8 cellular contexts compared by ENCODE assay signal in genomic region chr6:10404107-10404798, GRCh38. TPM values are rescaled to one million over a fixed set of nuclear protein-coding genes. Genes with fewer than 3 reads are reported as not detected.
A peak's percentile ranks its signal among the peaks of the same experiment; 100 is the strongest.
DNase-seq lines count a peak whose midpoint lies in the region; TF ChIP-seq lines count a peak whose summit lies in the region.

No MANE protein-coding gene starts in this region.

- H4K20me1 ChIP-seq in MM.1S (ENCODE audit: insufficient read depth, low read length): no peaks in the 10 kb centered on the region

- no peaks in the 10 kb centered on the region for H3K9me3 ChIP-seq in HAP-1
- no peaks in the 10 kb centered on the region for H3K9me3 ChIP-seq in MM.1S (replicated peaks; ENCODE audit: insufficient read depth, low read length)
- H3K9me3 ChIP-seq in thymus (ENCODE audit: control insufficient read depth): peaks cover 6% of the 10 kb centered on the region

- peak overlapping the region; percentile 97 for H3K4me2 ChIP-seq in MM.1S (ENCODE audit: low read depth, low read length)

- H3K27ac ChIP-seq in MM.1S (ENCODE audit: low read length) (peak overlapping the region; percentile 69; the same call in 1 of the 2 replicates), thymus (ENCODE audit: low read depth) (no peak overlapping the region)

- no peaks in the 10 kb centered on the region for H3K9me2 ChIP-seq in MM.1S (replicated peaks; ENCODE audit: insufficient read depth, low read length)

- DNase-seq in GM04504 (ENCODE audit: low read depth) (peak; percentile 90), HAP-1 (ENCODE audit: low spot score in 2 of 2) (peak; percentile 94 to 96), MM.1S (peak; percentile 97), SIG-M5 treated with dmso at 0.1 percent for 504 hours (lab: John Stamatoyannopoulos, UW; ENCODE audit: unreplicated experiment) (peak; percentile 96), germinal center (ENCODE audit: low spot score) (peak; percentile 97), osteocyte (ENCODE audit: extremely low spot score, unreplicated experiment) (peak; percentile 99)
- peak; percentile 46 to 70 (median 52) for DNase-seq in activated naive CD4-positive, alpha-beta T cell (lab: John Stamatoyannopoulos, UW)

- H2AFZ ChIP-seq in MM.1S (ENCODE audit: low read length): peak overlapping the region; percentile 96

- peaks cover 16% of the 10 kb centered on the region for H3K36me3 ChIP-seq in HAP-1 (replicated peaks)
- no peaks in the 10 kb centered on the region for H3K36me3 ChIP-seq in MM.1S (replicated peaks; ENCODE audit: insufficient read depth, low read length)
- no peaks in the 10 kb centered on the region for H3K36me3 ChIP-seq in thymus (ENCODE audit: control insufficient read depth, insufficient read depth)

- peaks cover 84% of the 10 kb centered on the region for H3K4me1 Mint-ChIP-seq in osteocyte (ENCODE audit: unreplicated experiment)

- TF ChIP-seq CTCF in MM.1S (IDR thresholded peaks at IDR 0.05; ENCODE audit: low read length): peak; percentile 56
- TF ChIP-seq CTCF in osteocyte (IDR thresholded peaks at IDR 0.05): peak; percentile 62

- peak overlapping the region; percentile 99 for H3K4me3 Mint-ChIP-seq in osteocyte (ENCODE audit: unreplicated experiment)

- peaks cover 5% of the 10 kb centered on the region for H3K79me2 ChIP-seq in MM.1S (ENCODE audit: low read length)

- no peaks in the 10 kb centered on the region for H3K9me3 Mint-ChIP-seq in osteocyte (ENCODE audit: unreplicated experiment)

- in situ Hi-C loops in HAP-1 (cut with MboI; ENCODE audit: low sequenced_read_pairs): no loop called here

- H3K27me3 ChIP-seq in HAP-1 (ENCODE audit: low read depth) (no peaks in the 10 kb centered on the region), MM.1S (replicated peaks; ENCODE audit: insufficient read depth, low read length) (no peaks in the 10 kb centered on the region), thymus (ENCODE audit: control insufficient read depth, insufficient read depth) (peaks cover 28% of the 10 kb centered on the region)

- peaks cover 6% of the 10 kb centered on the region; the same call in 1 of the 2 replicates for H3F3A ChIP-seq in MM.1S (ENCODE audit: insufficient read depth, low read length)

- H3K4me1 ChIP-seq in HAP-1 (peaks cover 48% of the 10 kb centered on the region), MM.1S (ENCODE audit: low read length) (0 out of 2 replicates have a peak, but pooled peaks cover 8% of the 10 kb centered on the region), thymus (ENCODE audit: control insufficient read depth, insufficient read depth, low read length) (peaks cover 7% of the 10 kb centered on the region)

- peak overlapping the region; percentile 37 for H3K4me3 ChIP-seq in HAP-1
- H3K4me3 ChIP-seq in MM.1S (ENCODE audit: low read length): peak overlapping the region; percentile 86
- peak overlapping the region; percentile 58 for H3K4me3 ChIP-seq in thymus (ENCODE audit: low read length)

- H3K27me3 Mint-ChIP-seq in osteocyte (ENCODE audit: unreplicated experiment): no peaks in the 10 kb centered on the region

- H3K36me3 Mint-ChIP-seq in osteocyte (ENCODE audit: unreplicated experiment): peaks cover 50% of the 10 kb centered on the region

- H3K27ac Mint-ChIP-seq in osteocyte (ENCODE audit: unreplicated experiment): peak overlapping the region; percentile 100

- 2% methylated on average over 87 of the region's 87 CpGs for WGBS in thymus

- peak overlapping the region; percentile 70 for H3K9ac ChIP-seq in MM.1S (ENCODE audit: low read length)

RNA-seq across cellular contexts. Expression of gene TFAP2A, which starts 10.6 kb away (rescaled TPM):
- total RNA-seq in osteocyte: 53.2 and 59.6 TPM in 2 replicates
- polyA plus RNA-seq in thymus: 2.9 TPM
